1 cellular context compared by ENCODE assay signal in genomic region chr6:18020545-18020944, GRCh38. TPM values are rescaled to one million over a fixed set of nuclear protein-coding genes. Genes with fewer than 3 reads are reported as not detected.
"Had no signal": no experiment of that assay in that cellular context is flagged by ENCODE, and none has a peak within 500 bp of the region (broad histone marks: within the 10 kb centered on the region; RNA-seq: fewer than 3 reads in every experiment).

No MANE protein-coding gene starts in this region.

RNA-seq across cellular contexts. Expression of gene KIF13A, which starts 33.1 kb away (rescaled TPM):
- total RNA-seq: activated CD8-positive, alpha-beta T cell treated with anti-CD3 and anti-CD28 coated beads for 36 hours had no signal
